11 cellular contexts compared by ENCODE assay signal in the genomic region with DNA sequence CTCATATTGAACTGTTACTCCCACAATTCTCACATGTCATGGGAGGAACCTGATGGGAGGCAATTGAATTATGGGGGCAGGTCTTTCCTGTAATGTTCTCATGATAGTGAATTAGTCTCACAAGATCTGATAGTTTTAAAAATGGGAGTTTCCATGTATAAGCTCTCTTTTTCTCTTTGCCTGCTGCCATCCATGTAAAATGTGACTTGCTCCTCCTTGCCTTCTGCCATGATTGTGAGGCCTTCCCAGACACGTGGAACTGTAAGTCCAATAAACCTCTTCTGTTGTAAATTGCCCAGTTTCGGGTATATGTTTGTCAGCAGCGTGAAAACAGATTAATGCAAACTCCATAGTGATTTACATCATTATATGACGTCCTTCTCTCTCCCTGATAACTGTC.
"Had no signal": no experiment of that assay in that cellular context is flagged by ENCODE, and none has a peak within 500 bp of the region (broad histone marks: within the 10 kb centered on the region; RNA-seq: fewer than 3 reads in every experiment).

No MANE protein-coding gene starts in this region.

- ATAC-seq: GM23338, HCT116 had no signal

- H3K9ac ChIP-seq: GM23248 had no signal

- H3K4me3 Mint-ChIP-seq: GM23338, H9, HFFc6 had no signal

- H3K27ac Mint-ChIP-seq: GM23338, H9, HFFc6 had no signal

- H3K4me3 ChIP-seq: GM23248, GM23338, HAP-1 had no signal

- H3K9me3 ChIP-seq: HAP-1 had no signal

- FAIRE-seq: H1, H54 had no signal

- H3K4me2 ChIP-seq: GM23338 had no signal

- H3K27ac ChIP-seq: GM23248 had no signal

- H2AFZ ChIP-seq: GM23248, GM23338 had no signal

- DNase-seq: GM23248, GOT3, H7, H9, HCEC 1CT, HFFc6 had no signal

- H3K4me1 ChIP-seq: HAP-1 had no signal

- H3K4me1 Mint-ChIP-seq: GM23338, H9 had no signal

- H3K36me3 ChIP-seq: HAP-1 had no signal
